ENCODE assay signal across 18 cellular contexts in genomic region chrX:55201930-55202579, GRCh38. TPM values are rescaled to one million over a fixed set of nuclear protein-coding genes. Genes with fewer than 3 reads are reported as not detected.
"Had no signal": no experiment of that assay in that cellular context is flagged by ENCODE, and none has a peak within 500 bp of the region (broad histone marks: within the 10 kb centered on the region; RNA-seq: fewer than 3 reads in every experiment).

No MANE protein-coding gene starts in this region.

- H3K4me3 ChIP-seq: ascending aorta, cardiac muscle cell, smooth muscle cell, tibial nerve had no signal

- H3K27ac ChIP-seq: ascending aorta, cardiac muscle cell, tibial nerve had no signal

- H3K4me1 ChIP-seq: ascending aorta, tibial nerve had no signal

- H3K36me3 ChIP-seq: ascending aorta, cardiac muscle cell, tibial nerve had no signal

- DNase-seq: activated CD4-positive, alpha-beta T cell treated with anti-CD3 and anti-CD28 coated beads for 48 hours; activated CD8-positive, alpha-beta memory T cell treated with anti-CD3 and anti-CD28 coated beads, Interleukin-2, amount 50 U/mL, for 48 hours; activated CD8-positive, alpha-beta T cell treated with anti-CD3 and anti-CD28 coated beads, Interleukin-2, amount 10 ng/mL, durations not matched to agents 7 days and 5 days; activated naive CD4-positive, alpha-beta T cell; activated naive CD8-positive, alpha-beta T cell treated with anti-CD3 and anti-CD28 coated beads, Interleukin-2, amount 50 U/mL, for 24 hours; hypothalamus; left cardiac atrium; naive thymus-derived CD4-positive, alpha-beta T cell; T-helper 1 cell had no signal

- ATAC-seq: activated CD8-positive, alpha-beta T cell treated with anti-CD3 and anti-CD28 coated beads, Interleukin-2, amount 10 ng/mL, durations not matched to agents 7 days and 5 days; activated naive CD8-positive, alpha-beta T cell treated with anti-CD3 and anti-CD28 coated beads, Interleukin-2, amount 50 U/mL, for 24 hours; naive thymus-derived CD4-positive, alpha-beta T cell; stimulated activated effector memory CD8-positive, alpha-beta T cell treated with anti-CD3 and anti-CD28 coated beads, Interleukin-12 subunit alpha, Interleukin-12 subunit beta, amount 100 ng/mL, for 72 hours had no signal

- H3K9me3 ChIP-seq: ascending aorta, tibial nerve had no signal

- H3K4me2 ChIP-seq: smooth muscle cell had no signal

- H3K27me3 ChIP-seq: ascending aorta, cardiac muscle cell, tibial nerve had no signal

RNA-seq across cellular contexts. Expression of gene PAGE5, which starts 18.1 kb away (rescaled TPM):
- total RNA-seq: activated CD8-positive, alpha-beta T cell treated with anti-CD3 and anti-CD28 coated beads, Interleukin-2, amount 10 ng/mL, durations not matched to agents 7 days and 5 days; activated T-helper 1 cell treated with anti-CD3 and anti-CD28 coated beads, Interleukin-12 subunit alpha, Interleukin-12 subunit beta, Interleukin-2, Interleukin-4 antibody, amounts not matched to agents 30 ng/mL and 10 ng/mL and 1 ng/mL, durations not matched to agents 14 hours and 24 hours and 36 hours; ascending aorta; cardiac muscle cell; left cardiac atrium; lung microvascular endothelial cell; naive thymus-derived CD4-positive, alpha-beta T cell; smooth muscle cell; subcutaneous adipose tissue; tibial nerve had no signal
- polyA plus RNA-seq: cardiac muscle cell, fibroblast of lung, smooth muscle cell had no signal
